In the genomic region with DNA sequence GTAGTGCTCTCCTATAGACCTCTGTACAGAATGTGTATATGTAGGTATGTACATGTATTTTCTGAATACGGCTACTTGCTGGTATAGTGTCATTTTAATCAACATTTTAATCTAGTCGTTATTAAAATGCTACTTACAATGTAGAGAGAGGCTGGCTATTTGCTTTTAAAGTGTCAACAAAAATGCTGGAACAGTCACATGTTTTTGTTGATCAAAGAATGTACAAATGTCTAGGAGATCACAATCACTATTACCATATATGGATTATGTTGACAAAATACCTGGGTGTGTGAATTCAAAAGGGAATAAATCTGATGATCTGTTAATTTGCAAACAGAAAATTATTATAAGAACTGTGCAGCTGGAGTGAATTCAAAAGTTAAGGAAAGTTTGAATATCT, we compare ENCODE assay signal across 29 cellular contexts.
"Had no signal": no experiment of that assay in that cellular context is flagged by ENCODE, and none has a peak within 500 bp of the region (broad histone marks: within the 10 kb centered on the region; RNA-seq: fewer than 3 reads in every experiment).

No MANE protein-coding gene starts in this region.

- H3K4me3 ChIP-seq: ascending aorta, breast epithelium, cardiac muscle cell, colonic mucosa, esophagus squamous epithelium, gastroesophageal sphincter had no signal

- H3K4me1 ChIP-seq: ascending aorta, breast epithelium, colonic mucosa, esophagus squamous epithelium, gastroesophageal sphincter had no signal

- H3K9me3 ChIP-seq: ascending aorta, breast epithelium, colonic mucosa, esophagus squamous epithelium, gastroesophageal sphincter had no signal

- DNase-seq: activated CD4-positive, alpha-beta memory T cell treated with anti-CD3 and anti-CD28 coated beads, Interleukin-2, amount 10 ng/mL, durations not matched to agents 7 days and 5 days; activated CD4-positive, alpha-beta T cell treated with anti-CD3 and anti-CD28 coated beads for 1 hour; activated CD4-positive, alpha-beta T cell treated with anti-CD3 and anti-CD28 coated beads for 4 hours; activated CD4-positive, alpha-beta T cell treated with anti-CD3 and anti-CD28 coated beads, Interleukin-2, amount 10 ng/mL, durations not matched to agents 7 days and 5 days; activated CD4-positive, alpha-beta T cell treated with anti-CD3 and anti-CD28 coated beads, Interleukin-2, amount 50 U/mL, for 4 hours; activated CD4-positive, CD25-positive, alpha-beta regulatory T cell; activated CD8-positive, alpha-beta memory T cell treated with anti-CD3 and anti-CD28 coated beads, Interleukin-2, amount 50 U/mL, for 48 hours; activated gamma-delta T cell; activated naive CD4-positive, alpha-beta T cell; activated naive CD4-positive, alpha-beta T cell treated with anti-CD3 and anti-CD28 coated beads, Interleukin-2, amount 10 ng/mL, durations not matched to agents 7 days and 5 days; activated naive CD8-positive, alpha-beta T cell treated with anti-CD3 and anti-CD28 coated beads, Interleukin-2, amount 10 ng/mL, durations not matched to agents 7 days and 5 days; activated T-cell treated with anti-CD3 and anti-CD28 coated beads for 4 hours; activated T-cell treated with anti-CD3 and anti-CD28 coated beads, Interleukin-2, amount 50 U/mL, for 24 hours; activated T-cell treated with anti-CD3 and anti-CD28 coated beads, Interleukin-2, amount 50 U/mL, for 72 hours; central memory CD4-positive, alpha-beta T cell; cerebellar nuclear complex; colonic mucosa; effector CD8-positive, alpha-beta T cell; esophagus squamous epithelium; T-helper 2 cell had no signal

- ATAC-seq: activated naive CD4-positive, alpha-beta T cell treated with anti-CD3 and anti-CD28 coated beads, Interleukin-2, amount 50 U/mL, for 72 hours; activated T-cell treated with anti-CD3 and anti-CD28 coated beads, Interleukin-2, amount 50 U/mL, for 72 hours; gastroesophageal sphincter had no signal

- H3K27me3 Mint-ChIP-seq: activated CD4-positive, alpha-beta memory T cell treated with anti-CD3 and anti-CD28 coated beads, Interleukin-2, amount 10 ng/mL, durations not matched to agents 7 days and 5 days; activated CD4-positive, alpha-beta T cell treated with anti-CD3 and anti-CD28 coated beads, Interleukin-2, amount 10 ng/mL, durations not matched to agents 7 days and 5 days; activated naive CD4-positive, alpha-beta T cell treated with anti-CD3 and anti-CD28 coated beads, Interleukin-2, amount 10 ng/mL, durations not matched to agents 7 days and 5 days; activated naive CD8-positive, alpha-beta T cell treated with anti-CD3 and anti-CD28 coated beads, Interleukin-2, amount 10 ng/mL, durations not matched to agents 7 days and 5 days; activated T-cell treated with anti-CD3 and anti-CD28 coated beads, Interleukin-2, amount 50 U/mL, for 24 hours; brain had no signal

- H3K9me3 Mint-ChIP-seq: activated CD4-positive, alpha-beta memory T cell treated with anti-CD3 and anti-CD28 coated beads, Interleukin-2, amount 10 ng/mL, durations not matched to agents 7 days and 5 days; activated T-cell treated with anti-CD3 and anti-CD28 coated beads, Interleukin-2, amount 50 U/mL, for 24 hours; activated T-cell treated with anti-CD3 and anti-CD28 coated beads, Interleukin-2, amount 50 U/mL, for 72 hours had no signal

- H3K4me1 Mint-ChIP-seq: activated CD4-positive, alpha-beta memory T cell treated with anti-CD3 and anti-CD28 coated beads, Interleukin-2, amount 10 ng/mL, durations not matched to agents 7 days and 5 days; activated CD4-positive, alpha-beta T cell treated with anti-CD3 and anti-CD28 coated beads, Interleukin-2, amount 10 ng/mL, durations not matched to agents 7 days and 5 days; activated naive CD4-positive, alpha-beta T cell treated with anti-CD3 and anti-CD28 coated beads, Interleukin-2, amount 10 ng/mL, durations not matched to agents 7 days and 5 days; activated naive CD8-positive, alpha-beta T cell treated with anti-CD3 and anti-CD28 coated beads, Interleukin-2, amount 10 ng/mL, durations not matched to agents 7 days and 5 days had no signal

- H3K4me3 Mint-ChIP-seq: activated CD4-positive, alpha-beta memory T cell treated with anti-CD3 and anti-CD28 coated beads, Interleukin-2, amount 10 ng/mL, durations not matched to agents 7 days and 5 days; activated CD4-positive, alpha-beta T cell treated with anti-CD3 and anti-CD28 coated beads, Interleukin-2, amount 10 ng/mL, durations not matched to agents 7 days and 5 days; activated naive CD4-positive, alpha-beta T cell treated with anti-CD3 and anti-CD28 coated beads, Interleukin-2, amount 10 ng/mL, durations not matched to agents 7 days and 5 days; activated naive CD8-positive, alpha-beta T cell treated with anti-CD3 and anti-CD28 coated beads, Interleukin-2, amount 10 ng/mL, durations not matched to agents 7 days and 5 days; activated T-cell treated with anti-CD3 and anti-CD28 coated beads, Interleukin-2, amount 50 U/mL, for 24 hours; activated T-cell treated with anti-CD3 and anti-CD28 coated beads, Interleukin-2, amount 50 U/mL, for 72 hours; brain had no signal

- H3K36me3 ChIP-seq: ascending aorta, breast epithelium, cardiac muscle cell, colonic mucosa, esophagus squamous epithelium had no signal

- H3K27ac Mint-ChIP-seq: activated CD4-positive, alpha-beta memory T cell treated with anti-CD3 and anti-CD28 coated beads, Interleukin-2, amount 10 ng/mL, durations not matched to agents 7 days and 5 days; activated CD4-positive, alpha-beta T cell treated with anti-CD3 and anti-CD28 coated beads, Interleukin-2, amount 10 ng/mL, durations not matched to agents 7 days and 5 days; activated naive CD4-positive, alpha-beta T cell treated with anti-CD3 and anti-CD28 coated beads, Interleukin-2, amount 10 ng/mL, durations not matched to agents 7 days and 5 days; activated naive CD4-positive, alpha-beta T cell treated with anti-CD3 and anti-CD28 coated beads, Interleukin-2, amount 50 U/mL, for 72 hours; activated naive CD8-positive, alpha-beta T cell treated with anti-CD3 and anti-CD28 coated beads, Interleukin-2, amount 10 ng/mL, durations not matched to agents 7 days and 5 days; activated T-cell treated with anti-CD3 and anti-CD28 coated beads, Interleukin-2, amount 50 U/mL, for 24 hours; activated T-cell treated with anti-CD3 and anti-CD28 coated beads, Interleukin-2, amount 50 U/mL, for 72 hours; brain had no signal

- H3K27ac ChIP-seq: ascending aorta, breast epithelium, cardiac muscle cell, colonic mucosa, epithelial cell of prostate, esophagus squamous epithelium, gastroesophageal sphincter had no signal

- FAIRE-seq: endometrium, endothelial cell of umbilical vein had no signal
